12 cellular contexts compared by ENCODE assay signal in genomic region chr7:144019457-144019856, GRCh38. TPM values are rescaled to one million over a fixed set of nuclear protein-coding genes. Genes with fewer than 3 reads are reported as not detected.
DNase-seq lines count a peak whose midpoint lies in the region; ATAC-seq and TF ChIP-seq lines count a peak whose summit lies in the region.
"Had no signal": no experiment of that assay in that cellular context is flagged by ENCODE, and none has a peak within 500 bp of the region (broad histone marks: within the 10 kb centered on the region; RNA-seq: fewer than 3 reads in every experiment).

No MANE protein-coding gene starts in this region.

- no peak overlapping the region for H3K4me3 Mint-ChIP-seq in activated CD4-positive, alpha-beta T cell treated with anti-CD3 and anti-CD28 coated beads, Interleukin-2, amount 10 ng/mL, durations not matched to agents 7 days and 5 days
- H3K4me3 Mint-ChIP-seq: natural killer cell; T-helper 2 cell treated with Interferon-gamma antibody and Interleukin-4, amounts not matched to agents 5 μg/mL and 100 μg/mL, for 36 hours had no signal

- CTCF ChIA-PET in activated CD4-positive, alpha-beta T cell treated with anti-CD3 and anti-CD28 coated beads, Interleukin-2, amount 10 ng/mL, durations not matched to agents 7 days and 5 days (lab: Charles Lee): interaction anchor here (1.0 kb wide), 1 partner anchor 88 kb away, joined by 3 read pairs; no protein-coding TSS in a partner anchor

- no peaks in the 10 kb centered on the region for H3K36me3 Mint-ChIP-seq in activated CD4-positive, alpha-beta T cell treated with anti-CD3 and anti-CD28 coated beads, Interleukin-2, amount 10 ng/mL, durations not matched to agents 7 days and 5 days (ENCODE audit: low read depth)
- H3K36me3 Mint-ChIP-seq: natural killer cell had no signal

- 24% methylated on average over 2 of the region's 2 CpGs for WGBS in right cardiac atrium
- whole genome bisulfite sequencing in upper lobe of left lung, 2 donors: 32 to 40% methylated on average over 2 of the region's 2 CpGs

- H3K27me3 ChIP-seq in right cardiac atrium (ENCODE audit: control insufficient read depth, insufficient read depth): no peaks in the 10 kb centered on the region
- H3K27me3 ChIP-seq in upper lobe of left lung: no peaks in the 10 kb centered on the region

- H3K4me1 Mint-ChIP-seq in activated CD4-positive, alpha-beta T cell treated with anti-CD3 and anti-CD28 coated beads, Interleukin-2, amount 10 ng/mL, durations not matched to agents 7 days and 5 days: no peaks in the 10 kb centered on the region
- H3K4me1 Mint-ChIP-seq: natural killer cell had no signal

- no peak overlapping the region for H3K4me3 ChIP-seq in astrocyte of the cerebellum (ENCODE audit: low read depth, low read length)
- H3K4me3 ChIP-seq in right cardiac atrium (ENCODE audit: low read length): no peak overlapping the region
- no peak overlapping the region for H3K4me3 ChIP-seq in upper lobe of left lung

- H3K9me3 ChIP-seq in right cardiac atrium (ENCODE audit: control insufficient read depth, low read length) (no peaks in the 10 kb centered on the region), upper lobe of left lung (no peaks in the 10 kb centered on the region)

- no peaks in the 10 kb centered on the region for H3K27me3 Mint-ChIP-seq in activated CD4-positive, alpha-beta T cell treated with anti-CD3 and anti-CD28 coated beads, Interleukin-2, amount 10 ng/mL, durations not matched to agents 7 days and 5 days

- no peak for TF ChIP-seq CTCF in astrocyte of the cerebellum (IDR thresholded peaks at IDR 0.05; ENCODE audit: low read depth, low read length, missing control alignments)
- no peak for TF ChIP-seq CTCF in upper lobe of left lung (IDR thresholded peaks at IDR 0.05)

- TF ChIP-seq EP300 in upper lobe of left lung (IDR thresholded peaks at IDR 0.05): no peak

- H3K9me3 Mint-ChIP-seq in activated CD4-positive, alpha-beta T cell treated with anti-CD3 and anti-CD28 coated beads, Interleukin-2, amount 10 ng/mL, durations not matched to agents 7 days and 5 days: no peaks in the 10 kb centered on the region
- H3K9me3 Mint-ChIP-seq: natural killer cell; T-helper 2 cell treated with Interferon-gamma antibody and Interleukin-4, amounts not matched to agents 5 μg/mL and 100 μg/mL, for 36 hours had no signal

- no peaks in the 10 kb centered on the region for H3K36me3 ChIP-seq in upper lobe of left lung

- peaks cover 1% of the 10 kb centered on the region for H3K4me1 ChIP-seq in right cardiac atrium (ENCODE audit: control insufficient read depth, insufficient read depth, low read length)
- peaks cover 0 to 2% (median 0%) of the 10 kb centered on the region in 4 donors for H3K4me1 ChIP-seq in upper lobe of left lung

- ATAC-seq in right cardiac atrium (peak; percentile 71 to 81), upper lobe of left lung (ENCODE audit: low FRiP score in 2 of 2) (peak; percentile 46 to 84), HG02588 (IDR thresholded peaks at IDR 0.05; ENCODE audit: unreplicated experiment) (no peak)
- ATAC-seq: esophagus mucosa, natural killer cell had no signal

- H3K27ac ChIP-seq in right cardiac atrium (ENCODE audit: low read length) (no peak overlapping the region), upper lobe of left lung (no peak overlapping the region)
- H3K27ac ChIP-seq: 22Rv1 had no signal

- no peak for TF ChIP-seq POLR2A in upper lobe of left lung (IDR thresholded peaks at IDR 0.05)

- in situ Hi-C loops in astrocyte of the cerebellum (cut with HindIII; ENCODE audit: low sequenced_read_pairs): no loop called here

- POLR2A ChIA-PET in activated CD4-positive, alpha-beta T cell treated with anti-CD3 and anti-CD28 coated beads, Interleukin-2, amount 10 ng/mL, durations not matched to agents 7 days and 5 days (lab: Charles Lee): no interaction called here

- H3K27ac Mint-ChIP-seq in activated CD4-positive, alpha-beta T cell treated with anti-CD3 and anti-CD28 coated beads, Interleukin-2, amount 10 ng/mL, durations not matched to agents 7 days and 5 days: no peak overlapping the region
- H3K27ac Mint-ChIP-seq: natural killer cell; T-helper 2 cell treated with Interferon-gamma antibody and Interleukin-4, amounts not matched to agents 5 μg/mL and 100 μg/mL, for 36 hours had no signal

- DNase-seq in SIG-M5 treated with dmso at 0.1 percent for 504 hours (lab: John Stamatoyannopoulos, UW; ENCODE audit: unreplicated experiment): peak; percentile 25
- DNase-seq in SIG-M5 (lab: John Stamatoyannopoulos, UW): no peak
- peak; percentile 41 for DNase-seq in astrocyte of the cerebellum (ENCODE audit: low read depth)
- DNase-seq in right cardiac atrium: peak in 1 of 3 donors; percentile 32
- DNase-seq in upper lobe of left lung: no peak
- no peak for DNase-seq in activated CD4-positive, alpha-beta T cell treated with anti-CD3 and anti-CD28 coated beads, Interleukin-2, amount 10 ng/mL, durations not matched to agents 7 days and 5 days
- DNase-seq in effector CD4-positive, alpha-beta T cell: no peak
- DNase-seq: natural killer cell had no signal

- intact Hi-C loops in right cardiac atrium (cut with DNase I): no loop called here

RNA-seq across cellular contexts. Expression of gene OR6B1, which starts 19.3 kb away (rescaled TPM):
- total RNA-seq in right cardiac atrium (not detected), upper lobe of left lung (not detected)
- polyA plus RNA-seq in right cardiac atrium: not detected
- not detected for total RNA-seq in activated CD4-positive, alpha-beta T cell treated with anti-CD3 and anti-CD28 coated beads, Interleukin-2, amount 10 ng/mL, durations not matched to agents 7 days and 5 days
- total RNA-seq: esophagus mucosa, natural killer cell had no signal

RNA-seq across cellular contexts. Expression of gene OR2A5, which starts 29.3 kb away (rescaled TPM):
- not detected for total RNA-seq in right cardiac atrium
- polyA plus RNA-seq in right cardiac atrium: not detected
- total RNA-seq in upper lobe of left lung: not detected
- not detected for total RNA-seq in activated CD4-positive, alpha-beta T cell treated with anti-CD3 and anti-CD28 coated beads, Interleukin-2, amount 10 ng/mL, durations not matched to agents 7 days and 5 days
- total RNA-seq: esophagus mucosa, natural killer cell had no signal

RNA-seq across cellular contexts. Expression of gene OR2A25, which starts 50.2 kb away (rescaled TPM):
- total RNA-seq in right cardiac atrium (not detected), upper lobe of left lung (not detected)
- not detected for polyA plus RNA-seq in right cardiac atrium
- total RNA-seq in activated CD4-positive, alpha-beta T cell treated with anti-CD3 and anti-CD28 coated beads, Interleukin-2, amount 10 ng/mL, durations not matched to agents 7 days and 5 days: not detected
- total RNA-seq: esophagus mucosa, natural killer cell had no signal

Comparison
In these comparisons a context has a peak if more than half of its experiments do, and no peak if none do; other contexts are left out.
1. DNase-seq: peak in SIG-M5 treated with dmso at 0.1 percent for 504 hours (single experiment) and astrocyte of the cerebellum (single experiment); none in SIG-M5 (single experiment), upper lobe of left lung (0 of 2), activated CD4-positive, alpha-beta T cell treated with anti-CD3 and anti-CD28 coated beads, Interleukin-2, amount 10 ng/mL, durations not matched to agents 7 days and 5 days (single experiment) and effector CD4-positive, alpha-beta T cell (single experiment).